Comparison of ENCODE assay signal across 10 cellular contexts in the genomic region with DNA sequence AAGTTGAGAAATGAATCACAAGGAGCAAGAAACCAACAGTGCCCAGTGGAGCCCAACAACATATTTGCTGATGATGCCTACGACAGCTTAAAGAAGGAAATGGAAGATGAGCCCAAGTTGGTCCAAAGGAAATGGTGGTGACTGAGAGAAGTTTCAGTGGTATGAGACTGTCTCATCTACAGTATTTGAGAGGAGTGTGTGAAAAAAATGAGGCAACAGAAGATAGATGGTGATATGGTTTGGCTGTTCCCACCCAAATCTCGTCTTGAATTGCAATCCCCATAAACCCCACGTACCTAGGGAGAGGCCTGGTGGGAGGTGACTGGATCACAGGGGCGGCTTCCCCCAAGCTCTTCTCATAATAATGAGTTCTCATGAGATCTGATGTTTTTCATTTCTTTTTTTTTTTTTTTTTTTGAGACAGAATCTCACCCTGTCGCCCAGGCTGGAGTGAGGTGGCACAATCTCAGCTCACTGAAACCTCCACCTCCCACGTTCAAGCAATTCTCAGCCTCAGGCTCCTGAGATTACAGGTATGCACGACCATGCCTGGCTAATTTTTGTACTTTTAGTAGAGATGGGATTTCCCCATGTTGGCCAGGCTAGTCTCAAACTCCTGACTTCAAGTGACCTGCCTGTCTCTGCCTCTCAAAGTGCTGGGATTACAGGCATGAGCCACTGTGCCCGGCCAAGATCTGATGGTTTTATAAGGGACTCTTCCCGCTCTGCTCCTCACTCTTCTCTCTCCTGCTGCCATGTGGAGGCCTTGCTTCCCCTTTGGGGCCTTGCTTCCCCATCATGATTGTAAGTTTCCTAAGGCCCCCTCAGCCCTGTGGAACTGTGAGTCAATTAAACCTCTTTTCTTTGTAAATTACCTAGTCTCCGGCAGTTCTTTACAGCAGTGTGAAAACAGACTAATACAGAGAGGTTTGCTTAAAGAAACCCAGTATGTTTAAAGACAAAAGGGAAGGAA. TPM values are rescaled to one million over a fixed set of nuclear protein-coding genes. Genes with fewer than 3 reads are reported as not detected.
DNase-seq lines count a peak whose midpoint lies in the region; ATAC-seq and TF ChIP-seq lines count a peak whose summit lies in the region.
"Had no signal": no experiment of that assay in that cellular context is flagged by ENCODE, and none has a peak within 500 bp of the region (broad histone marks: within the 10 kb centered on the region; RNA-seq: fewer than 3 reads in every experiment).

No MANE protein-coding gene starts in this region.

- WGBS in lower leg skin, 2 donors, result 87 to 91% methylated on average over 10 of the region's 10 CpGs

- no peak for TF ChIP-seq POLR2A in lower leg skin (IDR thresholded peaks at IDR 0.05)

- H3K9me3 Mint-ChIP-seq in activated T-cell treated with anti-CD3 and anti-CD28 coated beads, Interleukin-2, amount 50 U/mL, for 72 hours, result peaks cover 0 to 3% of the 10 kb centered on the region in 2 donors
- H3K9me3 Mint-ChIP-seq in stimulated activated memory B cell treated with anti-CD40 and anti-IgM and Interleukin-4, amounts not matched to agents 10 μg/mL and 1 μg/mL and 100 μg/mL, for 72 hours, result peaks cover 2% of the 10 kb centered on the region
- H3K9me3 Mint-ChIP-seq in type B pancreatic cell, result peaks cover 11% of the 10 kb centered on the region

- peaks cover 7% of the 10 kb centered on the region for H3K27me3 Mint-ChIP-seq in activated T-cell treated with anti-CD3 and anti-CD28 coated beads, Interleukin-2, amount 50 U/mL, for 72 hours (ENCODE audit: low read depth)
- H3K27me3 Mint-ChIP-seq in stimulated activated memory B cell treated with anti-CD40 and anti-IgM and Interleukin-4, amounts not matched to agents 10 μg/mL and 1 μg/mL and 100 μg/mL, for 72 hours, result no peaks in the 10 kb centered on the region
- H3K27me3 Mint-ChIP-seq in type B pancreatic cell, result no peaks in the 10 kb centered on the region

- TF ChIP-seq CTCF in type B pancreatic cell (conservative IDR thresholded peaks at IDR 0.05) (no peak), lower leg skin (IDR thresholded peaks at IDR 0.05) (no peak)

- peaks cover 11 to 29% of the 10 kb centered on the region in 2 donors for H3K36me3 Mint-ChIP-seq in activated T-cell treated with anti-CD3 and anti-CD28 coated beads, Interleukin-2, amount 50 U/mL, for 72 hours (ENCODE audit: insufficient read depth in 2 of 2)
- H3K36me3 Mint-ChIP-seq in stimulated activated memory B cell treated with anti-CD40 and anti-IgM and Interleukin-4, amounts not matched to agents 10 μg/mL and 1 μg/mL and 100 μg/mL, for 72 hours, result peaks cover 38% of the 10 kb centered on the region
- H3K36me3 Mint-ChIP-seq in type B pancreatic cell, result peaks cover 57% of the 10 kb centered on the region

- H3K4me3 Mint-ChIP-seq in activated T-cell treated with anti-CD3 and anti-CD28 coated beads, Interleukin-2, amount 50 U/mL, for 72 hours, result peak overlapping the region; percentile 60 to 61
- H3K4me3 Mint-ChIP-seq in stimulated activated memory B cell treated with anti-CD40 and anti-IgM and Interleukin-4, amounts not matched to agents 10 μg/mL and 1 μg/mL and 100 μg/mL, for 72 hours, result peak overlapping the region; percentile 42
- H3K4me3 Mint-ChIP-seq in type B pancreatic cell, result no peak overlapping the region

- intact Hi-C loops in lower leg skin (cut with DNase I; ENCODE audit: low total_unique reads), result no loop called here

- peak overlapping the region; percentile 80 for H3K27ac Mint-ChIP-seq in activated T-cell treated with anti-CD3 and anti-CD28 coated beads, Interleukin-2, amount 50 U/mL, for 72 hours
- H3K27ac Mint-ChIP-seq in stimulated activated memory B cell treated with anti-CD40 and anti-IgM and Interleukin-4, amounts not matched to agents 10 μg/mL and 1 μg/mL and 100 μg/mL, for 72 hours, result peak overlapping the region; percentile 87
- no peak overlapping the region for H3K27ac Mint-ChIP-seq in type B pancreatic cell

- H3K4me3 ChIP-seq in lower leg skin (ENCODE audit: low read depth, poor library complexity, severe bottlenecking), result no peak overlapping the region

- DNase-seq in activated T-cell treated with anti-CD3 and anti-CD28 coated beads for 48 hours (ENCODE audit: low read depth) (peak; percentile 61), activated T-cell treated with anti-CD3 and anti-CD28 coated beads for 4 hours (no peak), type B pancreatic cell (ENCODE audit: extremely low spot score, unreplicated experiment) (no peak), lower leg skin (ENCODE audit: low spot score in 2 of 2) (no peak), cortex of kidney (lab: John Stamatoyannopoulos, UW) (no peak)
- peak; percentile 68 to 78 for DNase-seq in activated T-cell treated with anti-CD3 and anti-CD28 coated beads, Interleukin-2, amount 50 U/mL, for 72 hours
- DNase-seq: IMR-90 had no signal

- ATAC-seq in HG03064 (IDR thresholded peaks at IDR 0.05; ENCODE audit: low read depth, unreplicated experiment), result peak; percentile 83
- peak; percentile 91 to 92 for ATAC-seq in activated T-cell treated with anti-CD3 and anti-CD28 coated beads, Interleukin-2, amount 50 U/mL, for 72 hours (replicated peaks in 1 of 2)
- peak; percentile 95 for ATAC-seq in stimulated activated memory B cell treated with anti-CD40 and anti-IgM and Interleukin-4, amounts not matched to agents 10 μg/mL and 1 μg/mL and 100 μg/mL, for 72 hours

- H3K4me1 Mint-ChIP-seq in activated T-cell treated with anti-CD3 and anti-CD28 coated beads, Interleukin-2, amount 50 U/mL, for 72 hours (ENCODE audit: low read depth), result peaks cover 46% of the 10 kb centered on the region
- H3K4me1 Mint-ChIP-seq in stimulated activated memory B cell treated with anti-CD40 and anti-IgM and Interleukin-4, amounts not matched to agents 10 μg/mL and 1 μg/mL and 100 μg/mL, for 72 hours, result peaks cover 40% of the 10 kb centered on the region
- H3K4me1 Mint-ChIP-seq in type B pancreatic cell (ENCODE audit: unreplicated experiment), result peaks cover 4% of the 10 kb centered on the region

RNA-seq across cellular contexts. Expression of gene EFCAB9, which starts 30.2 kb away (rescaled TPM):
- not detected for total RNA-seq in activated T-cell treated with anti-CD3 and anti-CD28 coated beads, Interleukin-2, amount 50 U/mL, for 72 hours
- total RNA-seq in type B pancreatic cell (ENCODE audit: low replicate concordance) (not detected in 2 replicates), lower leg skin (not detected)
- total RNA-seq: activated CD8-positive, alpha-beta memory T cell treated with anti-CD3 and anti-CD28 coated beads for 36 hours; IMR-90 had no signal

RNA-seq across cellular contexts. Expression of gene STK10, which starts 36.2 kb away (rescaled TPM):
- 100 to 1,000 TPM; 126 to 134 TPM for total RNA-seq in activated T-cell treated with anti-CD3 and anti-CD28 coated beads, Interleukin-2, amount 50 U/mL, for 72 hours
- total RNA-seq in type B pancreatic cell (ENCODE audit: low replicate concordance) (15.2 and 25.0 TPM in 2 replicates), lower leg skin (10 to 100 TPM; 34.4 to 59.8 (median 40.7) TPM)

RNA-seq across cellular contexts. Expression of gene UBTD2, which starts 59.4 kb away (rescaled TPM):
- 1 to 10 TPM; 6.5 to 7.2 TPM for total RNA-seq in activated T-cell treated with anti-CD3 and anti-CD28 coated beads, Interleukin-2, amount 50 U/mL, for 72 hours
- total RNA-seq in type B pancreatic cell (ENCODE audit: low replicate concordance) (32.8 and 47.2 TPM in 2 replicates), lower leg skin (10 to 100 TPM in 2 of 4 donors, 1 to 10 TPM in 2; 7.1 to 15.1 (median 9.4) TPM)

Comparison
In these comparisons a context has a peak if more than half of its experiments do, and no peak if none do; other contexts are left out.
1. DNase-seq: peak in activated T-cell treated with anti-CD3 and anti-CD28 coated beads for 48 hours (single experiment) and activated T-cell treated with anti-CD3 and anti-CD28 coated beads, Interleukin-2, amount 50 U/mL, for 72 hours (2 of 2); none in activated T-cell treated with anti-CD3 and anti-CD28 coated beads for 4 hours (single experiment), type B pancreatic cell (single experiment), lower leg skin (0 of 2) and cortex of kidney (single experiment).
2. Peak in every context shown above with its lines, with median percentiles within 50 percentile points of each other: ATAC-seq.